Comparison of ENCODE assay signal across 22 cellular contexts in genomic region chr7:66766041-66766440, GRCh38.
"Had no signal": no experiment of that assay in that cellular context is flagged by ENCODE, and none has a peak within 500 bp of the region (broad histone marks: within the 10 kb centered on the region; RNA-seq: fewer than 3 reads in every experiment).

No MANE protein-coding gene starts in this region.

- H3K4me3 ChIP-seq: dorsolateral prefrontal cortex, gastroesophageal sphincter, heart left ventricle, hepatocyte, pancreas, right lobe of liver, suprapubic skin, transverse colon, vagina had no signal

- H3K27me3 ChIP-seq: dorsolateral prefrontal cortex, foreskin keratinocyte, gastroesophageal sphincter, heart left ventricle, hepatocyte, pancreas, right lobe of liver, suprapubic skin, transverse colon, vagina had no signal

- H3K4me2 ChIP-seq: hepatocyte had no signal

- H3K9me3 ChIP-seq: gastroesophageal sphincter, pancreas, right lobe of liver, suprapubic skin, transverse colon, vagina had no signal

- H3K27ac Mint-ChIP-seq: progenitor cell of endocrine pancreas; stimulated activated naive B cell treated with anti-CD40 and anti-IgM and Interleukin-4, amounts not matched to agents 10 μg/mL and 1 μg/mL and 100 μg/mL, for 72 hours; stimulated activated naive CD8-positive, alpha-beta T cell treated with anti-CD3 and anti-CD28 coated beads, Interleukin-15, Interleukin-2, amounts not matched to agents 100 ng/mL and 50 ng/mL, for 24 hours had no signal

- H3K27me3 Mint-ChIP-seq: naive thymus-derived CD8-positive, alpha-beta T cell; progenitor cell of endocrine pancreas; stimulated activated naive B cell treated with anti-CD40 and anti-IgM and Interleukin-4, amounts not matched to agents 10 μg/mL and 1 μg/mL and 100 μg/mL, for 72 hours; stimulated activated naive CD8-positive, alpha-beta T cell treated with anti-CD3 and anti-CD28 coated beads, Interleukin-15, Interleukin-2, amounts not matched to agents 100 ng/mL and 50 ng/mL, for 24 hours had no signal

- H3K4me3 Mint-ChIP-seq: naive thymus-derived CD8-positive, alpha-beta T cell; stimulated activated naive B cell treated with anti-CD40 and anti-IgM and Interleukin-4, amounts not matched to agents 10 μg/mL and 1 μg/mL and 100 μg/mL, for 72 hours; stimulated activated naive CD8-positive, alpha-beta T cell treated with anti-CD3 and anti-CD28 coated beads, Interleukin-15, Interleukin-2, amounts not matched to agents 100 ng/mL and 50 ng/mL, for 24 hours had no signal

- H2AFZ ChIP-seq: hepatocyte had no signal

- DNase-seq: dorsolateral prefrontal cortex; effector CD4-positive, alpha-beta T cell; foreskin keratinocyte; heart left ventricle; kidney; mesenchymal stem cell; midbrain; naive thymus-derived CD8-positive, alpha-beta T cell; pancreas; right lobe of liver; stimulated activated CD4-positive, alpha-beta T cell treated with anti-CD3 and anti-CD28 coated beads, Interleukin-15, amount 100 ng/mL, for 24 hours; stimulated activated CD4-positive, alpha-beta T cell treated with anti-CD3 and anti-CD28 coated beads, Interleukin-2, amount 100 ng/mL, for 48 hours; stimulated activated naive B cell treated with anti-CD40 and anti-IgM and Interleukin-4, amounts not matched to agents 10 μg/mL and 1 μg/mL and 100 μg/mL, for 72 hours; transverse colon had no signal

- H3K36me3 ChIP-seq: gastroesophageal sphincter, heart left ventricle, pancreas, right lobe of liver, suprapubic skin, transverse colon, vagina had no signal

- H3K27ac ChIP-seq: epithelial cell of prostate, foreskin keratinocyte, gastroesophageal sphincter, heart left ventricle, hepatocyte, pancreas, right lobe of liver, suprapubic skin, transverse colon, vagina had no signal

- ATAC-seq: gastroesophageal sphincter; left lobe of liver; naive thymus-derived CD8-positive, alpha-beta T cell; stimulated activated naive B cell treated with anti-CD40 and anti-IgM and Interleukin-4, amounts not matched to agents 10 μg/mL and 1 μg/mL and 100 μg/mL, for 72 hours had no signal

- H3K4me1 ChIP-seq: foreskin keratinocyte had no signal
